ENCODE assay signal across 11 cellular contexts in the genomic region with DNA sequence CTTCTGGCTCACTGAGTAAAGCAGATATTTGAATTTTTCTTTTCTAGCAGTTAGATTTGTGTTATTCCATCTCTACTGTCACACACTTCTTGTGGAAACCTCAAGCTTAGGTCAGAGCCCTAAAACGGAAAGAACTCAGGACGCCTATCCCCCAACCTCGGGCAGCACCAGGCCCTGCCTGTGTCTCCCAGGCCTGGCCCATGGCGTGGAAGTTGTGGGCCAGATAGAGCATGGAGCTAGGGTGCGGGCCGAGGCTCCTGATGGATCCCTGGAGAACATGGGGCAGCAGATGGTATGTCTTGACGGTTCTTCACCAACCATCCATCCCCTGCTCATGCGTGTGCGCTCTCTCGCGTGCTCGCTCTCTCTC. TPM values are rescaled to one million over a fixed set of nuclear protein-coding genes. Genes with fewer than 3 reads are reported as not detected.
DNase-seq lines count a peak whose midpoint lies in the region; ATAC-seq and TF ChIP-seq lines count a peak whose summit lies in the region.
"Had no signal": no experiment of that assay in that cellular context is flagged by ENCODE, and none has a peak within 500 bp of the region (broad histone marks: within the 10 kb centered on the region; RNA-seq: fewer than 3 reads in every experiment).

No MANE protein-coding gene starts in this region.

- H2AFZ ChIP-seq in GM23338: no peak overlapping the region

- H3K4me1 ChIP-seq in GM23338 (ENCODE audit: insufficient read depth) (no peaks in the 10 kb centered on the region; the same call in 1 of the 2 replicates), spleen (peaks cover 0 to 23% (median 9%) of the 10 kb centered on the region in 6 donors)

- H3K27ac ChIP-seq in GM23338 (ENCODE audit: low read depth) (no peak overlapping the region), spleen (peak overlapping the region in 1 of 8 donors; percentile 28)
- H3K27ac ChIP-seq: heart left ventricle had no signal

- H3K9me3 ChIP-seq in spleen: no peaks in the 10 kb centered on the region
- H3K9me3 ChIP-seq: heart left ventricle had no signal

- H3K27ac Mint-ChIP-seq in activated naive CD4-positive, alpha-beta T cell treated with anti-CD3 and anti-CD28 coated beads, Interleukin-2, amount 10 ng/mL, durations not matched to agents 7 days and 5 days: peak overlapping the region; percentile 49
- H3K27ac Mint-ChIP-seq in GM23338: no peak overlapping the region
- no peak overlapping the region for H3K27ac Mint-ChIP-seq in chondrocyte (ENCODE audit: unreplicated experiment)
- H3K27ac Mint-ChIP-seq: CD4-positive, CD25-positive, alpha-beta regulatory T cell; nephron had no signal

- intact Hi-C loops in spleen (cut with DNase I; ENCODE audit: low total_unique reads): loop anchor here (2.0 kb wide), 1 partner anchor 170 kb away; no protein-coding TSS in a partner anchor

- no peaks in the 10 kb centered on the region for H3K27me3 Mint-ChIP-seq in activated naive CD4-positive, alpha-beta T cell treated with anti-CD3 and anti-CD28 coated beads, Interleukin-2, amount 10 ng/mL, durations not matched to agents 7 days and 5 days
- H3K27me3 Mint-ChIP-seq in GM23338 (ENCODE audit: insufficient read depth, low read depth, poor library complexity): peaks cover 3% of the 10 kb centered on the region
- H3K27me3 Mint-ChIP-seq in chondrocyte (ENCODE audit: low read depth): no peaks in the 10 kb centered on the region
- H3K27me3 Mint-ChIP-seq: CD4-positive, CD25-positive, alpha-beta regulatory T cell had no signal

- no peak overlapping the region for H3K4me3 Mint-ChIP-seq in activated naive CD4-positive, alpha-beta T cell treated with anti-CD3 and anti-CD28 coated beads, Interleukin-2, amount 10 ng/mL, durations not matched to agents 7 days and 5 days
- H3K4me3 Mint-ChIP-seq in GM23338 (no peak overlapping the region), chondrocyte (ENCODE audit: unreplicated experiment) (no peak overlapping the region)
- H3K4me3 Mint-ChIP-seq: nephron had no signal

- H3K9me3 Mint-ChIP-seq in activated naive CD4-positive, alpha-beta T cell treated with anti-CD3 and anti-CD28 coated beads, Interleukin-2, amount 10 ng/mL, durations not matched to agents 7 days and 5 days: no peaks in the 10 kb centered on the region
- H3K9me3 Mint-ChIP-seq in GM23338: no peaks in the 10 kb centered on the region
- no peaks in the 10 kb centered on the region for H3K9me3 Mint-ChIP-seq in chondrocyte (ENCODE audit: low read depth)
- H3K9me3 Mint-ChIP-seq: CD4-positive, CD25-positive, alpha-beta regulatory T cell; nephron had no signal

- DNase-seq in activated naive CD4-positive, alpha-beta T cell treated with anti-CD3 and anti-CD28 coated beads, Interleukin-2, amount 10 ng/mL, durations not matched to agents 7 days and 5 days: no peak
- no peak for DNase-seq in activated naive CD4-positive, alpha-beta T cell treated with anti-CD3 and anti-CD28 coated beads, Interleukin-2, amount 50 U/mL, for 16 hours
- DNase-seq in GM23338 (ENCODE audit: low spot score) (peak; percentile 42), chondrocyte (ENCODE audit: low spot score) (no peak), spleen (peak; percentile 62), NCI-H187 treated with DMSO at 0.1 percent for 48 hours (lab: John Stamatoyannopoulos, UW) (no peak)

- CTCF ChIA-PET in activated naive CD4-positive, alpha-beta T cell treated with anti-CD3 and anti-CD28 coated beads, Interleukin-2, amount 10 ng/mL, durations not matched to agents 7 days and 5 days (lab: Charles Lee): interaction anchor here (0.6 to 3.1 kb wide), 12 partner anchors 9 to 171 kb away, joined by 3 to 19 read pairs (median 3); partner anchors contain the start of gene P2RX7

- H3K36me3 ChIP-seq in GM23338 (ENCODE audit: insufficient read depth) (0 out of 2 replicates have a peak, but pooled peaks cover 2% of the 10 kb centered on the region), spleen (peaks cover 0 to 83% (median 46%) of the 10 kb centered on the region in 6 donors)

- peaks cover 72% of the 10 kb centered on the region for H3K36me3 Mint-ChIP-seq in activated naive CD4-positive, alpha-beta T cell treated with anti-CD3 and anti-CD28 coated beads, Interleukin-2, amount 10 ng/mL, durations not matched to agents 7 days and 5 days
- H3K36me3 Mint-ChIP-seq in GM23338 (ENCODE audit: low read depth): peaks cover 9% of the 10 kb centered on the region
- no peaks in the 10 kb centered on the region for H3K36me3 Mint-ChIP-seq in chondrocyte (ENCODE audit: low read depth)

- H3K27me3 ChIP-seq in GM23338 (ENCODE audit: insufficient read depth) (no peaks in the 10 kb centered on the region), spleen (replicated peaks in 1 of 7) (no peaks in the 10 kb centered on the region)
- H3K27me3 ChIP-seq: heart left ventricle had no signal

- no peaks in the 10 kb centered on the region for H4K20me1 ChIP-seq in GM23338 (replicated peaks; ENCODE audit: insufficient read depth)

- TF ChIP-seq CTCF in GM23338 (conservative IDR thresholded peaks at IDR 0.05; ENCODE audit: low read depth in 2 of 2) (no peak), chondrocyte (IDR thresholded peaks at IDR 0.05) (peak; percentile 63), spleen (IDR thresholded peaks at IDR 0.05 in 8 of 11, conservative IDR thresholded peaks at IDR 0.05 in 3 of 11) (peak in 6 of 11 experiments; percentile 2 to 54 (median 28))

- H3K9me2 ChIP-seq in GM23338 (ENCODE audit: insufficient read depth): no peaks in the 10 kb centered on the region

- peaks cover 42% of the 10 kb centered on the region for H3K4me1 Mint-ChIP-seq in activated naive CD4-positive, alpha-beta T cell treated with anti-CD3 and anti-CD28 coated beads, Interleukin-2, amount 10 ng/mL, durations not matched to agents 7 days and 5 days
- H3K4me1 Mint-ChIP-seq in GM23338 (peaks cover 6% of the 10 kb centered on the region), chondrocyte (ENCODE audit: low read depth) (peaks cover 3% of the 10 kb centered on the region)
- H3K4me1 Mint-ChIP-seq: nephron had no signal

- H3K4me3 ChIP-seq in GM23338 (no peak overlapping the region), spleen (no peak overlapping the region)
- H3K4me3 ChIP-seq: heart left ventricle had no signal

- no peak overlapping the region for H3K4me2 ChIP-seq in GM23338

- no peaks in the 10 kb centered on the region for H3F3A ChIP-seq in GM23338 (replicated peaks; ENCODE audit: low read depth)

- H3K79me2 ChIP-seq in GM23338 (replicated peaks; ENCODE audit: insufficient read depth): no peaks in the 10 kb centered on the region

- ATAC-seq in GM23338 (peak; percentile 67), HG02678 (IDR thresholded peaks at IDR 0.05; ENCODE audit: unreplicated experiment) (no peak), HG03097 (IDR thresholded peaks at IDR 0.05; ENCODE audit: low FRiP score, unreplicated experiment) (no peak)

- 82 to 93% (median 87%) methylated on average over 12 of the region's 12 CpGs for WGBS in spleen, 5 donors

- no peak for TF ChIP-seq POLR2A in spleen (IDR thresholded peaks at IDR 0.05)

TF ChIP-seq in GM23338, 12 proteins besides CTCF, POLR2A, EP300 and RAD21 (continues in another document):
- TF ChIP-seq EZH2phosphoT487 (IDR thresholded peaks at IDR 0.05; ENCODE audit: unreplicated experiment) (no peak), CREB1 (CRISPR knock-in tag; IDR thresholded peaks at IDR 0.05; ENCODE audit: low read depth) (no peak), ZNF331 (CRISPR knock-in tag; IDR thresholded peaks at IDR 0.05; ENCODE audit: low read depth) (no peak)

RNA-seq across cellular contexts. Expression of gene P2RX4, which starts 20.6 kb away (rescaled TPM):
- 18.9 and 19.5 TPM in 2 replicates for total RNA-seq in GM23338 (2014; rRNA removed; shearing (Covaris generic))
- polyA plus RNA-seq in GM23338 (2016; fragmentation: Nextera tagmentation; extraction: Ambion mirVana) (5.6 and 5.9 TPM in 2 replicates), spleen (10 to 100 TPM; 12.0 to 21.5 (median 17.8) TPM)
- total RNA-seq in chondrocyte (14.7 to 23.3 TPM (median 20.7 TPM) in 3 replicates), spleen (10 to 100 TPM; 27.8 to 97.9 (median 35.8) TPM)

Comparison
In these comparisons a context has a peak if more than half of its experiments do, and no peak if none do; other contexts are left out.
1. DNase-seq: peak in GM23338 (single experiment) and spleen (single experiment); none in activated naive CD4-positive, alpha-beta T cell treated with anti-CD3 and anti-CD28 coated beads, Interleukin-2, amount 10 ng/mL, durations not matched to agents 7 days and 5 days (single experiment), activated naive CD4-positive, alpha-beta T cell treated with anti-CD3 and anti-CD28 coated beads, Interleukin-2, amount 50 U/mL, for 16 hours (single experiment), chondrocyte (single experiment) and NCI-H187 treated with DMSO at 0.1 percent for 48 hours (single experiment).
2. CTCF ChIP-seq: peak in chondrocyte (single experiment) and spleen (6 of 11); none in GM23338 (0 of 2).